25 cellular contexts compared by ENCODE assay signal in genomic region chr13:41952749-41953148, GRCh38.
"Had no signal": no experiment of that assay in that cellular context is flagged by ENCODE, and none has a peak within 500 bp of the region (broad histone marks: within the 10 kb centered on the region; RNA-seq: fewer than 3 reads in every experiment).

No MANE protein-coding gene starts in this region.

- FAIRE-seq: endothelial cell of umbilical vein had no signal

- H3K36me3 ChIP-seq: cardiac muscle cell, left lung, thoracic aorta had no signal

- H3K36me3 Mint-ChIP-seq: natural killer cell treated with Interleukin-12 subunit alpha and Interleukin-12 subunit beta and Interleukin-15 and Interleukin-18, amount 100 ng/mL, for 72 hours had no signal

- H3K4me3 Mint-ChIP-seq: activated B cell treated with CpG ODN at 0.5 μM for 24 hours; activated CD4-positive, alpha-beta T cell treated with anti-CD3 and anti-CD28 coated beads for 36 hours; activated naive CD8-positive, alpha-beta T cell; effector memory CD8-positive, alpha-beta T cell; natural killer cell treated with Interleukin-12 subunit alpha and Interleukin-12 subunit beta and Interleukin-15 and Interleukin-18, amount 100 ng/mL, for 72 hours; type B pancreatic cell had no signal

- H3K27me3 ChIP-seq: body of pancreas, cardiac muscle cell, heart left ventricle, left lung, right lobe of liver, vagina had no signal

- DNase-seq: activated B cell treated with CpG ODN at 0.5 μM for 24 hours; activated CD4-positive, alpha-beta T cell treated with anti-CD3 and anti-CD28 coated beads for 36 hours; activated CD4-positive, alpha-beta T cell treated with anti-CD3 and anti-CD28 coated beads, Interleukin-2, amount 50 U/mL, for 48 hours; activated CD8-positive, alpha-beta memory T cell treated with anti-CD3 and anti-CD28 coated beads for 24 hours; aorta; body of pancreas; cortex of kidney; effector memory CD8-positive, alpha-beta T cell; foreskin fibroblast; heart left ventricle; kidney glomerular epithelial cell; left lung; mucosa of descending colon; right lobe of liver; stimulated activated CD4-positive, alpha-beta T cell treated with anti-CD3 and anti-CD28 coated beads, Interleukin-2, amount 100 ng/mL, for 48 hours; stimulated activated naive CD4-positive, alpha-beta T cell treated with Interleukin-2 at 50 U/mL for 16 hours had no signal

- H3K27ac Mint-ChIP-seq: activated B cell treated with CpG ODN at 0.5 μM for 24 hours; activated naive CD8-positive, alpha-beta T cell; activated T-helper 2 cell treated with anti-CD3 and anti-CD28 coated beads, Interferon-gamma antibody, Interleukin-2, Interleukin-4, amounts not matched to agents 10 μg/mL and 5 μg/mL and 100 μg/mL, durations not matched to agents 14 hours and 24 hours and 36 hours; effector memory CD8-positive, alpha-beta T cell; type B pancreatic cell had no signal

- H3K27me3 Mint-ChIP-seq: activated B cell treated with CpG ODN at 0.5 μM for 24 hours; activated CD4-positive, alpha-beta T cell treated with anti-CD3 and anti-CD28 coated beads for 36 hours; activated naive CD8-positive, alpha-beta T cell; effector memory CD8-positive, alpha-beta T cell; natural killer cell treated with Interleukin-12 subunit alpha and Interleukin-12 subunit beta and Interleukin-15 and Interleukin-18, amount 100 ng/mL, for 72 hours; type B pancreatic cell had no signal

- ATAC-seq: activated CD4-positive, alpha-beta T cell treated with anti-CD3 and anti-CD28 coated beads for 36 hours; body of pancreas; effector memory CD8-positive, alpha-beta T cell; heart left ventricle; left lung; mucosa of descending colon; natural killer cell treated with Interleukin-12 subunit alpha and Interleukin-12 subunit beta and Interleukin-15 and Interleukin-18, amount 100 ng/mL, for 72 hours; right lobe of liver had no signal

- H3K9me3 ChIP-seq: body of pancreas, heart left ventricle, left lung, mucosa of descending colon, right lobe of liver, thoracic aorta, vagina had no signal

- H3K9me3 Mint-ChIP-seq: activated T-helper 2 cell treated with anti-CD3 and anti-CD28 coated beads, Interferon-gamma antibody, Interleukin-2, Interleukin-4, amounts not matched to agents 10 μg/mL and 5 μg/mL and 100 μg/mL, durations not matched to agents 14 hours and 24 hours and 36 hours; effector memory CD8-positive, alpha-beta T cell; natural killer cell treated with Interleukin-12 subunit alpha and Interleukin-12 subunit beta and Interleukin-15 and Interleukin-18, amount 100 ng/mL, for 72 hours; type B pancreatic cell had no signal

- H3K4me3 ChIP-seq: body of pancreas, cardiac muscle cell, heart left ventricle, left lung, lung, mucosa of descending colon, right lobe of liver, thoracic aorta, vagina had no signal

- H3K27ac ChIP-seq: body of pancreas, cardiac muscle cell, heart left ventricle, left lung, right lobe of liver, thoracic aorta, vagina had no signal

- H3K4me1 ChIP-seq: left lung had no signal
